Comparison of ENCODE assay signal across 21 cellular contexts in genomic region chr3:172184106-172184822, GRCh38.
A peak's percentile ranks its signal among the peaks of the same experiment; 100 is the strongest.
DNase-seq lines count a peak whose midpoint lies in the region; ATAC-seq and TF ChIP-seq lines count a peak whose summit lies in the region.
"Had no signal": no experiment of that assay in that cellular context is flagged by ENCODE, and none has a peak within 500 bp of the region (broad histone marks: within the 10 kb centered on the region; RNA-seq: fewer than 3 reads in every experiment).

No MANE protein-coding gene starts in this region.

- peaks cover 16% of the 10 kb centered on the region for H3K4me1 Mint-ChIP-seq in activated naive CD4-positive, alpha-beta T cell treated with anti-CD3 and anti-CD28 coated beads for 36 hours (ENCODE audit: low read depth)
- H3K4me1 Mint-ChIP-seq in WTC11: peaks cover 54% of the 10 kb centered on the region
- peaks cover 45 to 53% of the 10 kb centered on the region in 2 donors for H3K4me1 Mint-ChIP-seq in natural killer cell treated with Interleukin-12 subunit alpha and Interleukin-12 subunit beta and Interleukin-15 and Interleukin-18, amount 100 ng/mL, for 72 hours (ENCODE audit: low read depth in 2 of 2)
- H3K4me1 Mint-ChIP-seq in stimulated activated naive CD8-positive, alpha-beta T cell treated with anti-CD3 and anti-CD28 coated beads, Interleukin-15, Interleukin-2, amounts not matched to agents 100 ng/mL and 50 ng/mL, for 24 hours (ENCODE audit: low read depth): peaks cover 37% of the 10 kb centered on the region

- intact Hi-C loops in activated naive CD4-positive, alpha-beta T cell treated with anti-CD3 and anti-CD28 coated beads for 36 hours (cut with micrococcal nuclease): no loop called here
- intact Hi-C loops in dorsolateral prefrontal cortex (cut with DNase I): no loop called here

- H3K4me3 Mint-ChIP-seq in activated naive CD4-positive, alpha-beta T cell treated with anti-CD3 and anti-CD28 coated beads for 36 hours: no peak overlapping the region
- no peak overlapping the region for H3K4me3 Mint-ChIP-seq in WTC11
- H3K4me3 Mint-ChIP-seq in natural killer cell treated with Interleukin-12 subunit alpha and Interleukin-12 subunit beta and Interleukin-15 and Interleukin-18, amount 100 ng/mL, for 72 hours: no peak overlapping the region
- H3K4me3 Mint-ChIP-seq in stimulated activated naive CD8-positive, alpha-beta T cell treated with anti-CD3 and anti-CD28 coated beads, Interleukin-15, Interleukin-2, amounts not matched to agents 100 ng/mL and 50 ng/mL, for 24 hours: no peak overlapping the region
- H3K4me3 Mint-ChIP-seq: CD8-positive, alpha-beta memory T cell had no signal

- POLR2A ChIA-PET in WTC11 (lab: Charles Lee): no interaction called here

- no peak for TF ChIP-seq CTCF in WTC11 (IDR thresholded peaks at IDR 0.05)
- TF ChIP-seq CTCF in dorsolateral prefrontal cortex (IDR thresholded peaks at IDR 0.05 in 54 of 56, conservative IDR thresholded peaks at IDR 0.05 in 2 of 56; ENCODE audit: low read depth in 1 of 56, partially characterized antibody in 56 of 56): no peak

- H3K9me3 Mint-ChIP-seq in activated naive CD4-positive, alpha-beta T cell treated with anti-CD3 and anti-CD28 coated beads, Interleukin-2, amount 50 U/mL, for 72 hours: no peaks in the 10 kb centered on the region
- H3K9me3 Mint-ChIP-seq in activated naive CD4-positive, alpha-beta T cell treated with anti-CD3 and anti-CD28 coated beads for 36 hours: no peaks in the 10 kb centered on the region
- H3K9me3 Mint-ChIP-seq in WTC11: no peaks in the 10 kb centered on the region
- no peaks in the 10 kb centered on the region for H3K9me3 Mint-ChIP-seq in natural killer cell treated with Interleukin-12 subunit alpha and Interleukin-12 subunit beta and Interleukin-15 and Interleukin-18, amount 100 ng/mL, for 72 hours
- no peaks in the 10 kb centered on the region for H3K9me3 Mint-ChIP-seq in stimulated activated naive CD8-positive, alpha-beta T cell treated with anti-CD3 and anti-CD28 coated beads, Interleukin-15, Interleukin-2, amounts not matched to agents 100 ng/mL and 50 ng/mL, for 24 hours
- H3K9me3 Mint-ChIP-seq: CD8-positive, alpha-beta memory T cell had no signal

- H3K27ac ChIP-seq in dorsolateral prefrontal cortex: no peak overlapping the region
- H3K27ac ChIP-seq: BLaER1 treated with 17β-estradiol and CSF1 and Interleukin-3, amounts not matched to agents 10 nM and 100 nM; SJSA1 had no signal

- H3K27me3 Mint-ChIP-seq in activated naive CD4-positive, alpha-beta T cell treated with anti-CD3 and anti-CD28 coated beads for 36 hours (ENCODE audit: low read depth): no peaks in the 10 kb centered on the region
- no peaks in the 10 kb centered on the region for H3K27me3 Mint-ChIP-seq in WTC11 (ENCODE audit: low read depth)
- H3K27me3 Mint-ChIP-seq in natural killer cell treated with Interleukin-12 subunit alpha and Interleukin-12 subunit beta and Interleukin-15 and Interleukin-18, amount 100 ng/mL, for 72 hours: no peaks in the 10 kb centered on the region
- no peaks in the 10 kb centered on the region for H3K27me3 Mint-ChIP-seq in stimulated activated naive CD8-positive, alpha-beta T cell treated with anti-CD3 and anti-CD28 coated beads, Interleukin-15, Interleukin-2, amounts not matched to agents 100 ng/mL and 50 ng/mL, for 24 hours
- H3K27me3 Mint-ChIP-seq: CD8-positive, alpha-beta memory T cell had no signal

- H3K27ac Mint-ChIP-seq in activated naive CD4-positive, alpha-beta T cell treated with anti-CD3 and anti-CD28 coated beads, Interleukin-2, amount 50 U/mL, for 72 hours: no peak overlapping the region
- H3K27ac Mint-ChIP-seq in activated naive CD4-positive, alpha-beta T cell treated with anti-CD3 and anti-CD28 coated beads for 36 hours: no peak overlapping the region
- H3K27ac Mint-ChIP-seq in WTC11: peak overlapping the region; percentile 24; the same call in 1 of the 2 replicates
- peak overlapping the region; percentile 24 to 70 for H3K27ac Mint-ChIP-seq in natural killer cell treated with Interleukin-12 subunit alpha and Interleukin-12 subunit beta and Interleukin-15 and Interleukin-18, amount 100 ng/mL, for 72 hours
- peak overlapping the region; percentile 42 for H3K27ac Mint-ChIP-seq in stimulated activated naive CD8-positive, alpha-beta T cell treated with anti-CD3 and anti-CD28 coated beads, Interleukin-15, Interleukin-2, amounts not matched to agents 100 ng/mL and 50 ng/mL, for 24 hours

- H3K27me3 ChIP-seq in dorsolateral prefrontal cortex: no peaks in the 10 kb centered on the region
- H3K27me3 ChIP-seq: BLaER1 treated with 17β-estradiol and CSF1 and Interleukin-3, amounts not matched to agents 10 nM and 100 nM; SJSA1 had no signal

- no peak for DNase-seq in activated naive CD4-positive, alpha-beta T cell treated with anti-CD3 and anti-CD28 coated beads, Interleukin-2, amount 50 U/mL, for 72 hours (ENCODE audit: low spot score in 2 of 2)
- DNase-seq in activated naive CD4-positive, alpha-beta T cell treated with anti-CD3 and anti-CD28 coated beads for 36 hours: no peak
- no peak for DNase-seq in WTC11 (ENCODE audit: low spot score)
- DNase-seq in natural killer cell treated with Interleukin-12 subunit alpha and Interleukin-12 subunit beta and Interleukin-15 and Interleukin-18, amount 100 ng/mL, for 72 hours (ENCODE audit: low spot score): no peak
- DNase-seq in dorsolateral prefrontal cortex: no peak
- no peak for DNase-seq in iPS-NIHi7 (ENCODE audit: extremely low spot score)
- DNase-seq: CD8-positive, alpha-beta memory T cell; DMS53; EL; GOT3; KG1; MV-4-11; NCI-H1417; NCI-H187; NCI-H2227 treated with DMSO at 0.1 percent for 48 hours; NCI-H510A treated with DMSO at 0.1 percent for 48 hours had no signal

- no peaks in the 10 kb centered on the region for H3K36me3 Mint-ChIP-seq in activated naive CD4-positive, alpha-beta T cell treated with anti-CD3 and anti-CD28 coated beads, Interleukin-2, amount 50 U/mL, for 72 hours
- peaks cover 1% of the 10 kb centered on the region for H3K36me3 Mint-ChIP-seq in activated naive CD4-positive, alpha-beta T cell treated with anti-CD3 and anti-CD28 coated beads for 36 hours (ENCODE audit: low read depth)
- H3K36me3 Mint-ChIP-seq in WTC11: no peaks in the 10 kb centered on the region
- H3K36me3 Mint-ChIP-seq in natural killer cell treated with Interleukin-12 subunit alpha and Interleukin-12 subunit beta and Interleukin-15 and Interleukin-18, amount 100 ng/mL, for 72 hours: peaks cover 6% of the 10 kb centered on the region
- peaks cover 17% of the 10 kb centered on the region for H3K36me3 Mint-ChIP-seq in stimulated activated naive CD8-positive, alpha-beta T cell treated with anti-CD3 and anti-CD28 coated beads, Interleukin-15, Interleukin-2, amounts not matched to agents 100 ng/mL and 50 ng/mL, for 24 hours (ENCODE audit: low read depth)

- peak; percentile 37 to 52 for ATAC-seq in activated naive CD4-positive, alpha-beta T cell treated with anti-CD3 and anti-CD28 coated beads, Interleukin-2, amount 50 U/mL, for 72 hours
- ATAC-seq in WTC11 (no peak), HG02870 (IDR thresholded peaks at IDR 0.05; ENCODE audit: unreplicated experiment) (no peak)
- ATAC-seq in natural killer cell treated with Interleukin-12 subunit alpha and Interleukin-12 subunit beta and Interleukin-15 and Interleukin-18, amount 100 ng/mL, for 72 hours: no peak
- ATAC-seq: HCT116 had no signal

- CTCF ChIA-PET in activated naive CD4-positive, alpha-beta T cell treated with anti-CD3 and anti-CD28 coated beads for 36 hours (lab: Charles Lee): no interaction called here
- CTCF ChIA-PET in WTC11 (lab: Charles Lee): no interaction called here

- H3K4me3 ChIP-seq in dorsolateral prefrontal cortex: no peak overlapping the region
- H3K4me3 ChIP-seq: BLaER1 treated with 17β-estradiol and CSF1 and Interleukin-3, amounts not matched to agents 10 nM and 100 nM; SJSA1 had no signal

TF ChIP-seq in WTC11, 78 proteins besides CTCF, POLR2A, EP300 and RAD21 (continues in another document):
- TF ChIP-seq ZNF396 (CRISPR knock-in tag; IDR thresholded peaks at IDR 0.05; ENCODE audit: borderline replicate concordance): no peak
- TF ChIP-seq ZNF532 (CRISPR knock-in tag; IDR thresholded peaks at IDR 0.05; ENCODE audit: borderline replicate concordance): no peak

Comparison
In these comparisons a context has a peak if more than half of its experiments do, and no peak if none do; other contexts are left out.
1. ATAC-seq: peak in activated naive CD4-positive, alpha-beta T cell treated with anti-CD3 and anti-CD28 coated beads, Interleukin-2, amount 50 U/mL, for 72 hours (2 of 2); none in WTC11 (single experiment), natural killer cell treated with Interleukin-12 subunit alpha and Interleukin-12 subunit beta and Interleukin-15 and Interleukin-18, amount 100 ng/mL, for 72 hours (0 of 2) and HG02870 (single experiment).
2. H3K27ac Mint-ChIP-seq: peak in WTC11 (single experiment), natural killer cell treated with Interleukin-12 subunit alpha and Interleukin-12 subunit beta and Interleukin-15 and Interleukin-18, amount 100 ng/mL, for 72 hours (2 of 2) and stimulated activated naive CD8-positive, alpha-beta T cell treated with anti-CD3 and anti-CD28 coated beads, Interleukin-15, Interleukin-2, amounts not matched to agents 100 ng/mL and 50 ng/mL, for 24 hours (single experiment); none in activated naive CD4-positive, alpha-beta T cell treated with anti-CD3 and anti-CD28 coated beads, Interleukin-2, amount 50 U/mL, for 72 hours (0 of 2) and activated naive CD4-positive, alpha-beta T cell treated with anti-CD3 and anti-CD28 coated beads for 36 hours (single experiment).